In the genomic region with DNA sequence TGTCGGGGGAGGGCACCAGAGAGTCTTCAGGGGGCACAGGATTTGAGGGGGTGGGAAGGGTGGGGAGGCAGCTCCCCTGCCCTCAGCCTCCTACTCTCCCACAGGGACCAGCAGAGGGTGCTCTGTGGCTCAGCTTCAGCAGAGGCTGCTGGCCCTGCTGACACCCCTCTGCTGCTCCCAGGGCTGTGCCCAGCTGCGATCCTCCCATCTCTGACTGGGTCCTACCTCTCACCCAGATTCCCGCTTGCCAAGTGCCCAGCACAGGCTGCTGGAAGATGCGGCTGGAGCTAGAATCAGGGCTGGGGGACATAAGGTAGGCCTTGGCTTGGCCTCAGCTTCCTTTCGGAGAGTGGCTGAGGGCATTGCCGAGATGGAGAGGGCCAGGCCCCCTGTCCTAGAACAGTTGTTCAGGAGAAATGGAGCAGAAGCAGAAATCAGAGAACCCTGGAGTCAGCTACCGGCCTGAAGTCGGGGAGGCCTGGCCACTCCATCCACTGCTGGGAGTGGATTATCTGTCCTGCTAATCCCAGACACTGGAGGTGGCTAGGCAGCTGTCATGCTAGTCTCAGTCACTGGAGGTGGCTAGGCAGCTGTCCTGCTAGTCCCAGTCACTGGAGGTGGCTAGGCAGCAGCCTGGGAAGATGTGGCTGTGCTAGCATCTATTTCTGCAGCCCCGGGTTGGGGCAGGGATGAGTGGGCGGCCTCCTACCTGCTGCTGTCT, we compare ENCODE assay signal across 1 cellular context.
TF ChIP-seq lines count a peak whose summit lies in the region.

No MANE protein-coding gene starts in this region.

TF ChIP-seq in H1, 55 proteins besides CTCF, POLR2A, EP300 and RAD21:
- TF ChIP-seq TAF1 (IDR thresholded peaks at IDR 0.05; ENCODE audit: low read depth, low read length), result no peak
- no peak for TF ChIP-seq CBX8 (IDR thresholded peaks at IDR 0.05; ENCODE audit: borderline replicate concordance, low read depth, low read length)
- TF ChIP-seq SRF (IDR thresholded peaks at IDR 0.05; ENCODE audit: low read depth, low read length), result no peak
- no peak for TF ChIP-seq CHD1 (IDR thresholded peaks at IDR 0.05; ENCODE audit: low read depth, low read length)
- no peak for TF ChIP-seq TBP (IDR thresholded peaks at IDR 0.05; ENCODE audit: low read depth, low read length)
- TF ChIP-seq FOSL1 (IDR thresholded peaks at IDR 0.05; ENCODE audit: insufficient read depth, low read depth, low read length), result no peak
- no peak for TF ChIP-seq CEBPB (IDR thresholded peaks at IDR 0.05; ENCODE audit: low read depth, low read length)
- TF ChIP-seq SP1 (IDR thresholded peaks at IDR 0.05; ENCODE audit: low read depth, low read length), result no peak
- no peak for TF ChIP-seq RBBP5 (IDR thresholded peaks at IDR 0.05; ENCODE audit: borderline replicate concordance, low read depth, low read length)
- no peak for TF ChIP-seq MAFK (IDR thresholded peaks at IDR 0.05; ENCODE audit: low read depth, low read length)
- no peak for TF ChIP-seq GABPA (IDR thresholded peaks at IDR 0.05; ENCODE audit: borderline replicate concordance, insufficient read depth, low read length)
- TF ChIP-seq JUND (IDR thresholded peaks at IDR 0.05; ENCODE audit: low read length), result no peak
